Comparison of ENCODE assay signal across 13 cellular contexts in genomic region chr12:50508420-50508819, GRCh38. TPM values are rescaled to one million over a fixed set of nuclear protein-coding genes. Genes with fewer than 3 reads are reported as not detected.
DNase-seq lines count a peak whose midpoint lies in the region; ATAC-seq, FAIRE-seq and TF ChIP-seq lines count a peak whose summit lies in the region.
"Had no signal": no experiment of that assay in that cellular context is flagged by ENCODE, and none has a peak within 500 bp of the region (broad histone marks: within the 10 kb centered on the region; RNA-seq: fewer than 3 reads in every experiment).

No MANE protein-coding gene starts in this region.

- TF ChIP-seq EP300 in GM12878 (IDR thresholded peaks at IDR 0.05; ENCODE audit: borderline replicate concordance in 1 of 2, control insufficient read depth in 1 of 2, low read depth in 2 of 2, low read length in 2 of 2): no peak

- in situ Hi-C loops in GM12878 (cut with MboI): loop anchor here (5.0 kb wide), 1 partner anchor 129 kb away; no protein-coding TSS in a partner anchor

- H3K4me1 ChIP-seq in DND-41 (ENCODE audit: insufficient read depth, low read length): peaks cover 32% of the 10 kb centered on the region
- peaks cover 26% of the 10 kb centered on the region for H3K4me1 ChIP-seq in GM12878 (ENCODE audit: control insufficient read depth, insufficient read depth, low read length)

- no peak for TF ChIP-seq POLR2A in GM12878 (IDR thresholded peaks at IDR 0.05; ENCODE audit: low read depth, low read length)

- DNase-seq in CD14-positive monocyte (ENCODE audit: low spot score) (no peak), DND-41 (no peak), GM12878 (ENCODE audit: low read depth, low spot score) (no peak), NCI-H446 treated with DMSO at 0.1 percent for 48 hours (lab: John Stamatoyannopoulos, UW) (no peak), OCI-M1 (lab: John Stamatoyannopoulos, UW) (no peak)
- DNase-seq: activated CD4-positive, alpha-beta T cell treated with anti-CD3 and anti-CD28 coated beads for 1 hour; NCI-H2107; stimulated activated CD4-positive, alpha-beta T cell treated with anti-CD3 and anti-CD28 coated beads, Interleukin-2, amount 100 ng/mL, for 48 hours had no signal

- H4K20me1 ChIP-seq in DND-41 (ENCODE audit: insufficient read depth, low read length) (peaks cover 14% of the 10 kb centered on the region; the same call in 1 of the 2 replicates), GM12878 (ENCODE audit: control insufficient read depth, insufficient read depth) (no peaks in the 10 kb centered on the region)

- H3K79me2 ChIP-seq in DND-41 (ENCODE audit: insufficient read depth, low read length) (peaks cover 84% of the 10 kb centered on the region), GM12878 (ENCODE audit: control insufficient read depth, insufficient read depth, low read length) (peaks cover 81% of the 10 kb centered on the region)

- H3K27me3 ChIP-seq in DND-41 (ENCODE audit: insufficient read depth, low read length, poor library complexity): no peaks in the 10 kb centered on the region
- H3K27me3 ChIP-seq in GM12878 (replicated peaks in 1 of 2; ENCODE audit: control insufficient read depth in 2 of 2, insufficient read depth in 2 of 2, low read length in 1 of 2): no peaks in the 10 kb centered on the region

- H3K36me3 ChIP-seq in DND-41 (ENCODE audit: insufficient read depth, low read length) (no peaks in the 10 kb centered on the region; the same call in 1 of the 2 replicates), GM12878 (ENCODE audit: control insufficient read depth in 2 of 2, insufficient read depth in 2 of 2, low read length in 1 of 2) (no peaks in the 10 kb centered on the region)
- H3K36me3 ChIP-seq: prostate gland had no signal

- RAD21 ChIA-PET in GM12878 (lab: Charles Lee; ENCODE audit: unreplicated experiment): interaction anchor here (0.6 to 8.6 kb wide), 19 partner anchors 11 to 518 kb away, joined by 3 to 179 read pairs (median 10); partner anchors contain the start of gene SLC11A2

- TF ChIP-seq RAD21 in GM12878 (IDR thresholded peaks at IDR 0.05; ENCODE audit: insufficient read depth, low read depth, low read length): no peak

- intact Hi-C loops in CD14-positive monocyte (cut with micrococcal nuclease) (loop anchor here in 1 of 2 donors (5.0 to 10.0 kb wide), 2 partner anchors 44 to 256 kb away; partner anchors contain the start of gene ATF1), GM12878 (cut with micrococcal nuclease; ENCODE audit: unreplicated experiment) (loop anchor here (5.0 kb wide), 1 partner anchor 34 kb away; no protein-coding TSS in a partner anchor)

- POLR2A ChIA-PET in GM12878 (lab: Charles Lee): interaction anchor here (0.7 to 6.4 kb wide), 11 partner anchors 11 to 397 kb away, joined by 3 to 58 read pairs (median 7); partner anchors contain the start of gene COX14

- H3K4me1 Mint-ChIP-seq in CD14-positive monocyte (peaks cover 55% of the 10 kb centered on the region), nephron (peaks cover 42% of the 10 kb centered on the region)

- H3K4me3 Mint-ChIP-seq in CD14-positive monocyte (peak overlapping the region; percentile 14 to 51), nephron (peak overlapping the region in 2 of 3 experiments; percentile 34 to 78)

- H2AFZ ChIP-seq in DND-41 (ENCODE audit: low read depth, low read length): no peak overlapping the region
- no peak overlapping the region for H2AFZ ChIP-seq in GM12878 (ENCODE audit: control insufficient read depth, low read depth, low read length)

- BruUV-seq in GM12878 (replicated peaks; lab: Mats Ljungman, UMichigan): no TSS peak

- WGBS in GM12878 (ENCODE audit: insufficient coverage, insufficient replicate concordance, low lambda C conversion rate, missing lambda C conversion rate): 76% methylated on average over 6 of the region's 6 CpGs

- FAIRE-seq in GM12878 (lab: Jason Lieb, UNC): no peak
- FAIRE-seq: colon had no signal

- H3K9me3 Mint-ChIP-seq in CD14-positive monocyte: peaks cover 0 to 2% (median 0%) of the 10 kb centered on the region in 7 donors
- no peaks in the 10 kb centered on the region for H3K9me3 Mint-ChIP-seq in nephron

- H3K9me3 ChIP-seq in DND-41 (ENCODE audit: insufficient read depth, low read length, severe bottlenecking): no peaks in the 10 kb centered on the region
- H3K9me3 ChIP-seq in GM12878 (replicated peaks; ENCODE audit: control insufficient read depth, insufficient read depth, low read length): no peaks in the 10 kb centered on the region
- H3K9me3 ChIP-seq: prostate gland had no signal

- TF ChIP-seq CTCF in CD14-positive monocyte (IDR thresholded peaks at IDR 0.05) (no peak), DND-41 (IDR thresholded peaks at IDR 0.05; ENCODE audit: borderline replicate concordance, extremely low read depth, low read length, poor library complexity, severe bottlenecking) (no peak), GM12878 (IDR thresholded peaks at IDR 0.05 in 2 of 3, conservative IDR thresholded peaks at IDR 0.05 in 1 of 3; ENCODE audit: control insufficient read depth in 2 of 3, extremely low read depth in 1 of 3, insufficient read depth in 1 of 3, low read depth in 3 of 3, low read length in 3 of 3) (no peak), nephron (IDR thresholded peaks at IDR 0.05; ENCODE audit: unreplicated experiment in 3 of 3) (no peak)

- H3K27me3 Mint-ChIP-seq in CD14-positive monocyte (ENCODE audit: low read depth in 3 of 3): no peaks in the 10 kb centered on the region
- H3K27me3 Mint-ChIP-seq in nephron (ENCODE audit: low read depth): no peaks in the 10 kb centered on the region

- H3K4me3 ChIP-seq in DND-41 (ENCODE audit: low read depth in 1 of 2, low read length in 2 of 2) (no peak overlapping the region), GM12878 (peak overlapping the region; percentile 96)
- H3K4me3 ChIP-seq: prostate gland, SK-N-MC had no signal

- peak overlapping the region; percentile 59 to 90 (median 85) for H3K27ac Mint-ChIP-seq in CD14-positive monocyte
- H3K27ac Mint-ChIP-seq in nephron: peak overlapping the region in 1 of 3 experiments; percentile 77

- SMC1A ChIA-PET in GM12878 (lab: Charles Lee; ENCODE audit: uncharacterized antibody, unreplicated experiment): interaction anchor here (0.6 to 12.5 kb wide), 30 partner anchors 11 to 762 kb away, joined by 3 to 227 read pairs (median 8); partner anchors contain the start of gene ATF1

- H3K36me3 Mint-ChIP-seq in CD14-positive monocyte: no peaks in the 10 kb centered on the region
- H3K36me3 Mint-ChIP-seq in nephron (ENCODE audit: low read depth): no peaks in the 10 kb centered on the region

- H3K27ac ChIP-seq in DND-41 (ENCODE audit: low read length) (no peak overlapping the region), GM12878 (ENCODE audit: control insufficient read depth, insufficient read depth) (no peak overlapping the region; the same call in none of the 2 replicates)
- H3K27ac ChIP-seq: prostate gland, SK-N-MC had no signal

- H3K9ac ChIP-seq in DND-41 (ENCODE audit: low read depth, low read length) (no peak overlapping the region), GM12878 (ENCODE audit: control insufficient read depth, insufficient read depth, low read length) (no peak overlapping the region; the same call in 1 of the 2 replicates)

- peak overlapping the region; percentile 89; the same call in 1 of the 2 replicates for H3K4me2 ChIP-seq in DND-41 (ENCODE audit: insufficient read depth, low read length)
- H3K4me2 ChIP-seq in GM12878 (ENCODE audit: control insufficient read depth, insufficient read depth): peak overlapping the region; percentile 88

- CTCF ChIA-PET in GM12878 (lab: Yijun Ruan, JAX): interaction anchor here (0.5 to 8.7 kb wide), 19 partner anchors 10 to 832 kb away, joined by 3 to 181 read pairs (median 5); no protein-coding TSS in a partner anchor

- no peak for ATAC-seq in DND-41 (ENCODE audit: insufficient read depth, low read depth)
- no peak for ATAC-seq in GM12878
- ATAC-seq in GM19395 (IDR thresholded peaks at IDR 0.05; ENCODE audit: unreplicated experiment): no peak

TF ChIP-seq in GM12878, 131 proteins besides CTCF, POLR2A, EP300 and RAD21 (continues in another document):
- TF ChIP-seq TCF7 (IDR thresholded peaks at IDR 0.05; ENCODE audit: borderline replicate concordance) (no peak), CREM (IDR thresholded peaks at IDR 0.05; ENCODE audit: low read depth) (no peak), ZBED1 (IDR thresholded peaks at IDR 0.05; ENCODE audit: borderline replicate concordance) (no peak)

RNA-seq across cellular contexts. Expression of gene DIP2B, which starts 3.6 kb away (rescaled TPM):
- polyA plus RNA-seq in CD14-positive monocyte: 1 to 10 TPM; 3.5 to 6.5 TPM
- total RNA-seq in GM12878 (2013; cell fraction: nucleolus; rRNA removed): 77.3 and 79.8 TPM in 2 replicates
- total RNA-seq in GM12878 (2014; rRNA removed): 18.2 and 19.1 TPM in 2 replicates
- total RNA-seq in GM12878 (2014; rRNA removed; fragmentation: Illumina TruSeq; extraction: Trizol): 22.2 and 22.3 TPM in 2 replicates
- 28.5 and 30.0 TPM in 2 replicates for total RNA-seq in GM12878 (2021)
- 9.3 TPM for polyA plus RNA-seq in GM12878 (2011; ENCODE audit: low read depth)
- 20.7 and 22.2 TPM in 2 replicates for polyA plus RNA-seq in GM12878 (2011; rRNA removed)
- polyA plus RNA-seq in GM12878 (2011; cell fraction: cytosol; rRNA removed): 16.0 and 17.4 TPM in 2 replicates
- 20.7 and 21.0 TPM in 2 replicates for polyA plus RNA-seq in GM12878 (2011; cell fraction: nucleus; rRNA removed)
- polyA plus RNA-seq in GM12878 (2012): 10.0 and 14.7 TPM in 2 replicates
- polyA plus RNA-seq in GM12878 (2014; fragmentation: Illumina TruSeq; extraction: Trizol): 24.4 and 27.1 TPM in 2 replicates
- polyA plus RNA-seq in GM12878 (2014; fragmentation: Nextera tagmentation; extraction: Ambion mirVana): 1 to 10 TPM; 4.5 to 4.6 TPM
- polyA plus RNA-seq in GM12878 (2014; rRNA removed): 16.5 and 18.3 TPM in 2 replicates
- polyA plus RNA-seq in GM12878 (2016; fragmentation: Nextera tagmentation; extraction: Ambion mirVana): 10 to 100 TPM; 14.3 to 19.0 TPM
- polyA minus RNA-seq in GM12878 (2011; rRNA and poly(A)+ RNA removed): 53.0 and 57.6 TPM in 2 replicates
- polyA minus RNA-seq in GM12878 (2011; cell fraction: cytosol; rRNA and poly(A)+ RNA removed): 14.8 and 17.8 TPM in 2 replicates
- 18.7 and 25.4 TPM in 2 replicates for polyA minus RNA-seq in GM12878 (2011; cell fraction: nucleus; rRNA and poly(A)+ RNA removed)
